In the genomic region with DNA sequence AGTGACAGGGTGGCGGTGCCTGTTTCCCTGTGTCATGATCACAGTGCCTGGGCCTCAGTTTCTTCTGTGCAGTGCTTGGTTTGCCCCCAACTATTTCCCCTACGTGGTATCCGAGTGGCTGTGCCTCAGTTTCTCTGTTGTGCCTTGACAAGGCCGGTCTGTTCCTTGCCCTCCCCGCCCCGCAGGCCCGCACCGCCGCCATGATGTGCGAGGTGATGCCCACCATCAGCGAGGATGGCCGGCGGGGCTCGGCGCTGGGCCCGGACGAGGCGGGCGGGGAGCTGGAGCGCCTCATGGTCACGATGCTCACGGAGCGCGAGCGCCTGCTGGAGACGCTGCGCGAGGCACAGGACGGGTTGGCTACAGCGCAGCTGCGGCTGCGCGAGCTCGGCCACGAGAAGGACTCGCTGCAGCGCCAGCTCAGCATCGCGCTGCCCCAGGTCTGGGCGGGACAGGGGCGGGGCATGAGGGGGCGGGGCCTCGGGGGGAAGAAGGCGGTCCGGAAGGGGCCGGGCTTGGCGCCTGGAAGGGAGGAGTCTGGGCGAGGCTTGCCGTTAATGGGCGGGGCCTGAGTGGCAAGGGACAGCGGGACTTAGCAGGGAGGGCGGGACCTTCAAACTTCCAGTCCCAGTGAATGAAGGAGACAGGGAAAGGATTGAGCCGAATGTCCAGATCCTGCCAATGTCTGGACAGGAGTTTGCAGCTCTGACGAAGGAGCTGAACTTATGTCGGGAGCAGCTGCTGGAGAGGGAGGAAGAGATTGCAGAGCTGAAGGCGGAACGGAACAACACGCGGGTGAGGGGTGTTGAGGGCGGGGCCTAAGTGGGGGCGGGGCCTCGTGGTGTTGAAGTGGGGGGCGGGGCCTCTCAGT, we compare ENCODE assay signal across 8 cellular contexts. TPM values are rescaled to one million over a fixed set of nuclear protein-coding genes. Genes with fewer than 3 reads are reported as not detected.
DNase-seq lines count a peak whose midpoint lies in the region; ATAC-seq and TF ChIP-seq lines count a peak whose summit lies in the region.

No MANE protein-coding gene starts in this region.

- no peaks in the 10 kb centered on the region for H3K27me3 ChIP-seq in muscle layer of colon (ENCODE audit: control insufficient read depth in 1 of 2, insufficient read depth in 2 of 2, low read length in 2 of 2)

- ATAC-seq in GM21528 (IDR thresholded peaks at IDR 0.05; ENCODE audit: low FRiP score, unreplicated experiment), result peak; percentile 64

- no peaks in the 10 kb centered on the region for H3K9me3 ChIP-seq in OCI-LY7 (ENCODE audit: low read length)
- H3K9me3 ChIP-seq in muscle layer of colon (ENCODE audit: low read length), result no peaks in the 10 kb centered on the region

- H3K9ac ChIP-seq in muscle layer of colon (ENCODE audit: low read length), result no peak overlapping the region

- H3K4me3 ChIP-seq in OCI-LY7 (ENCODE audit: low read depth, low read length, poor library complexity, severe bottlenecking) (peak overlapping the region; percentile 67), epithelial cell of proximal tubule (ENCODE audit: low read depth, low read length) (peak overlapping the region; percentile 56), muscle layer of colon (ENCODE audit: low read depth in 1 of 2, low read length in 2 of 2) (peak overlapping the region; percentile 38)

- POLR2A ChIA-PET in OCI-LY7 (lab: Charles Lee), result interaction anchor here (0.6 to 1.3 kb wide), 3 partner anchors 12 to 14 kb away, joined by 4 to 7 read pairs (median 5); partner anchors contain the start of gene LIN7B

- H3K4me2 ChIP-seq in OCI-LY7 (ENCODE audit: low read length), result peak overlapping the region; percentile 84

- H3K27ac ChIP-seq in OCI-LY7 (ENCODE audit: low read depth, low read length, poor library complexity, severe bottlenecking), result no peak overlapping the region
- H3K27ac ChIP-seq in muscle layer of colon (ENCODE audit: low read depth, low read length), result no peak overlapping the region

- intact Hi-C loops in OCI-LY7 (cut with micrococcal nuclease; ENCODE audit: unreplicated experiment), result loop anchor here (5.0 kb wide), 1 partner anchor 544 kb away; no protein-coding TSS in a partner anchor

- H3K36me3 ChIP-seq in OCI-LY7 (ENCODE audit: insufficient read depth, low read length), result no peaks in the 10 kb centered on the region
- no peaks in the 10 kb centered on the region for H3K36me3 ChIP-seq in muscle layer of colon (ENCODE audit: insufficient read depth, low read length)

- TF ChIP-seq CTCF in OCI-LY7 (conservative IDR thresholded peaks at IDR 0.05; ENCODE audit: low read length) (no peak), epithelial cell of proximal tubule (conservative IDR thresholded peaks at IDR 0.05; ENCODE audit: low read depth, low read length) (peak; percentile 3)

- no peaks in the 10 kb centered on the region for H3K79me2 ChIP-seq in OCI-LY7 (ENCODE audit: insufficient read depth, low read depth, low read length)

- no TSS peak for BruUV-seq in OCI-LY7 (replicated peaks; lab: Mats Ljungman, UMichigan)

- H3K4me1 ChIP-seq in OCI-LY7 (ENCODE audit: insufficient read depth, low read length, poor library complexity, severe bottlenecking) (peaks cover 16% of the 10 kb centered on the region), muscle layer of colon (ENCODE audit: insufficient read depth, low read length) (peaks cover 11% of the 10 kb centered on the region)

- H2AFZ ChIP-seq in OCI-LY7 (ENCODE audit: low read length), result peak overlapping the region; percentile 83

- DNase-seq in DMS 273 treated with DMSO at 0.1 percent for 48 hours (lab: John Stamatoyannopoulos, UW) (peak; percentile 86), HuH-7.5 (ENCODE audit: low spot score) (peak; percentile 98), OCI-LY7 (ENCODE audit: low spot score) (peak; percentile 96), activated T-cell treated with anti-CD3 and anti-CD28 coated beads for 4 hours (peak; percentile 91), epithelial cell of proximal tubule (ENCODE audit: low read depth) (no peak)
- DNase-seq in stimulated activated CD8-positive, alpha-beta memory T cell treated with anti-CD3 and anti-CD28 coated beads, Interleukin-4, amount 100 ng/mL, for 48 hours, result peak; percentile 97

- H4K20me1 ChIP-seq in OCI-LY7 (ENCODE audit: insufficient read depth, low read length), result no peaks in the 10 kb centered on the region

- CTCF ChIA-PET in OCI-LY7 (lab: Charles Lee; ENCODE audit: unreplicated experiment), result interaction anchor here (0.5 to 0.8 kb wide), 6 partner anchors 9 to 731 kb away, joined by 3 to 10 read pairs (median 4); no protein-coding TSS in a partner anchor

- no peaks in the 10 kb centered on the region for H3K9me2 ChIP-seq in OCI-LY7 (ENCODE audit: insufficient read depth, low read length)

RNA-seq across cellular contexts. Expression of gene PPFIA3, which starts 8.6 kb away (rescaled TPM):
- 17.1 and 21.2 TPM in 2 replicates for total RNA-seq in OCI-LY7 (2014; rRNA removed; shearing (Covaris generic))
- total RNA-seq in OCI-LY7 (2022) (16.2 and 17.8 TPM in 2 replicates), epithelial cell of proximal tubule (1.7 and 3.3 TPM in 2 replicates)

RNA-seq across cellular contexts. Expression of gene C19orf73, which starts 9.0 kb away (rescaled TPM):
- 5.9 and 8.3 TPM in 2 replicates for total RNA-seq in OCI-LY7 (2014; rRNA removed; shearing (Covaris generic))
- total RNA-seq in OCI-LY7 (2022) (2.5 and 4.4 TPM in 2 replicates), epithelial cell of proximal tubule (2.7 and 10.3 TPM in 2 replicates)

RNA-seq across cellular contexts. Expression of gene LIN7B, which starts 13.7 kb away (rescaled TPM):
- total RNA-seq in OCI-LY7 (2014; rRNA removed; shearing (Covaris generic)), result 5.5 and 14.7 TPM in 2 replicates
- total RNA-seq in OCI-LY7 (2022) (3.6 and 4.8 TPM in 2 replicates), epithelial cell of proximal tubule (2.2 and 3.7 TPM in 2 replicates)

RNA-seq across cellular contexts. Expression of gene HRC, which starts 27.3 kb away (rescaled TPM):
- not detected in 2 replicates for total RNA-seq in OCI-LY7 (2014; rRNA removed; shearing (Covaris generic))
- total RNA-seq in OCI-LY7 (2022) (not detected in 2 replicates), epithelial cell of proximal tubule (not detected in 2 replicates)

RNA-seq across cellular contexts. Expression of gene TRPM4, which starts 29.7 kb away (rescaled TPM):
- total RNA-seq in OCI-LY7 (2014; rRNA removed; shearing (Covaris generic)), result 11.6 and 20.9 TPM in 2 replicates
- total RNA-seq in OCI-LY7 (2022) (36.2 and 44.2 TPM in 2 replicates), epithelial cell of proximal tubule (11.6 and 13.3 TPM in 2 replicates)
